ENCODE assay signal across 9 cellular contexts in the genomic region with DNA sequence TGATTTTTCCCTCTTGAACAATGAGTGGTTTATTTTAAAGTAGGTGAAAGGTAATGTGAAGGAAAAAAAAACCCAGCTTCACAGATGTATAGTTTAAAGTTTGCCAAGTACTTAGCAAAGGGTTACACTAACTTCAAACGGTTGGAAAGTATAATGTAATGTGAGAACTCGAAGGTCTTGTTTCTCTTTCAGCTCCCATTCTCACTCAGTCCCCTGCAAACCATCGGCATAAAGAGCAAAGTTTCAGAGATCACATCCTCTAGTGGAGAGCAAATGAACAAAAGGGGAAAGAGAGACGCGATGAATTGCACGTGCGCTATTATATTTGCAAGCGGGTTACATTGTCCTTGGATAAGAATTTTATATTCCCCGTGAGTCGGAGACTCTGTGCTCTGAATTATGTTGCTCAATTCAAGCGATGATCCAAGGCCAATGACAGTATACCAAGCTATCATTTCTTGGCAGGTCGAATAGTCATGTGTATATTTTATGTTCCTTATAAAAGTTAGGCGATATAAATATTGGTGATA. TPM values are rescaled to one million over a fixed set of nuclear protein-coding genes. Genes with fewer than 3 reads are reported as not detected.
A peak's percentile ranks its signal among the peaks of the same experiment; 100 is the strongest.
DNase-seq lines count a peak whose midpoint lies in the region; ATAC-seq, FAIRE-seq and TF ChIP-seq lines count a peak whose summit lies in the region.
"Had no signal": no experiment of that assay in that cellular context is flagged by ENCODE, and none has a peak within 500 bp of the region (broad histone marks: within the 10 kb centered on the region; RNA-seq: fewer than 3 reads in every experiment).

No MANE protein-coding gene starts in this region.

- no peaks in the 10 kb centered on the region for H3K9me3 ChIP-seq in Caco-2
- H3K9me3 ChIP-seq in astrocyte (ENCODE audit: insufficient read depth, low read depth, low read length) = no peaks in the 10 kb centered on the region
- H3K9me3 ChIP-seq: heart right ventricle had no signal

- H3K4me3 ChIP-seq in Caco-2 (ENCODE audit: low read depth, low read length) (no peak overlapping the region), astrocyte (ENCODE audit: insufficient read depth, low read depth, low read length) (peak overlapping the region; percentile 22)

- H3K4me3 Mint-ChIP-seq in Caco-2 (ENCODE audit: unreplicated experiment) = peak overlapping the region; percentile 56
- H3K4me3 Mint-ChIP-seq in astrocyte (ENCODE audit: unreplicated experiment) = no peak overlapping the region
- no peak overlapping the region for H3K4me3 Mint-ChIP-seq in memory B cell

- POLR2A ChIA-PET in Caco-2 (lab: Charles Lee) = interaction anchor here (1.4 kb wide), 1 partner anchor 11 kb away, joined by 6 read pairs; no protein-coding TSS in a partner anchor

- BruUV-seq in Caco-2 (replicated peaks; lab: Mats Ljungman, UMichigan) = no TSS peak

- no peaks in the 10 kb centered on the region for H3K27me3 ChIP-seq in Caco-2 (replicated peaks; ENCODE audit: control insufficient read depth, insufficient read depth, low read length)
- no peaks in the 10 kb centered on the region for H3K27me3 ChIP-seq in astrocyte (ENCODE audit: insufficient read depth, low read length)

- H3K4me1 Mint-ChIP-seq in Caco-2 (ENCODE audit: low read depth, unreplicated experiment) (peaks cover 29% of the 10 kb centered on the region), astrocyte (ENCODE audit: low read depth, unreplicated experiment) (peaks cover 12% of the 10 kb centered on the region), memory B cell (peaks cover 6% of the 10 kb centered on the region)

- intact Hi-C loops in Caco-2 (cut with micrococcal nuclease; ENCODE audit: unreplicated experiment) = no loop called here

- peak overlapping the region; percentile 59 for H2AFZ ChIP-seq in astrocyte (ENCODE audit: low read depth, low read length)

- H3K27ac ChIP-seq in astrocyte (ENCODE audit: low read depth, low read length) = no peak overlapping the region
- H3K27ac ChIP-seq: heart right ventricle had no signal

- CTCF ChIA-PET in Caco-2 (lab: Charles Lee) = interaction anchor here (0.6 to 1.6 kb wide), 4 partner anchors 11 to 101 kb away, joined by 3 to 14 read pairs (median 4); no protein-coding TSS in a partner anchor

- peak; percentile 18 to 32 for TF ChIP-seq CTCF in Caco-2 (IDR thresholded peaks at IDR 0.05; ENCODE audit: insufficient read depth in 1 of 2, low read depth in 1 of 2, low read length in 1 of 2, severe bottlenecking in 1 of 2, unreplicated experiment in 1 of 2)
- TF ChIP-seq CTCF in astrocyte (IDR thresholded peaks at IDR 0.05; ENCODE audit: insufficient read depth, low read depth, low read length) = peak; percentile 21

- H3K9me3 Mint-ChIP-seq in Caco-2 (ENCODE audit: unreplicated experiment) (no peaks in the 10 kb centered on the region), astrocyte (ENCODE audit: unreplicated experiment) (no peaks in the 10 kb centered on the region), memory B cell (no peaks in the 10 kb centered on the region)

- no peaks in the 10 kb centered on the region for H3K79me2 ChIP-seq in astrocyte (ENCODE audit: insufficient read depth, low read length)

- no peaks in the 10 kb centered on the region for H3K36me3 ChIP-seq in Caco-2 (ENCODE audit: control insufficient read depth, insufficient read depth, low read length)
- H3K36me3 ChIP-seq in astrocyte (ENCODE audit: insufficient read depth, low read length) = no peaks in the 10 kb centered on the region
- H3K36me3 ChIP-seq: heart right ventricle had no signal

- H3K4me1 ChIP-seq in Caco-2 = peaks cover 24% of the 10 kb centered on the region
- peaks cover 16% of the 10 kb centered on the region for H3K4me1 ChIP-seq in astrocyte (ENCODE audit: insufficient read depth, low read length)

- H3K36me3 Mint-ChIP-seq in Caco-2 (ENCODE audit: insufficient read depth, unreplicated experiment) (no peaks in the 10 kb centered on the region), astrocyte (ENCODE audit: low read depth, unreplicated experiment) (no peaks in the 10 kb centered on the region), memory B cell (peaks cover 2% of the 10 kb centered on the region)

- no peak for FAIRE-seq in astrocyte (lab: Jason Lieb, UNC)

- ATAC-seq in GM19397 (IDR thresholded peaks at IDR 0.05; ENCODE audit: unreplicated experiment) (peak; percentile 82), HG03342 (IDR thresholded peaks at IDR 0.05; ENCODE audit: unreplicated experiment) (peak; percentile 91), memory B cell (ENCODE audit: low read depth) (peak; percentile 39)

- DNase-seq in Caco-2 (peak in 1 of 2 experiments; percentile 43), astrocyte (ENCODE audit: low read depth) (peak; percentile 56), memory B cell (ENCODE audit: low spot score in 2 of 2) (no peak), NCI-H446 (lab: John Stamatoyannopoulos, UW) (no peak), cerebellar cortex (ENCODE audit: low spot score) (no peak), GF-D8 (lab: John Stamatoyannopoulos, UW) (no peak)
- DNase-seq: heart right ventricle had no signal

- H3K27ac Mint-ChIP-seq in Caco-2 (ENCODE audit: unreplicated experiment) (peak overlapping the region; percentile 13), astrocyte (ENCODE audit: unreplicated experiment) (no peak overlapping the region), memory B cell (no peak overlapping the region)

- peak overlapping the region; percentile 15 for H3K9ac ChIP-seq in astrocyte (ENCODE audit: low read length)

- peak overlapping the region; percentile 70 for H3K4me2 ChIP-seq in astrocyte (ENCODE audit: low read length)

- H3K27me3 Mint-ChIP-seq in Caco-2 (ENCODE audit: insufficient read depth, unreplicated experiment) (no peaks in the 10 kb centered on the region), astrocyte (ENCODE audit: low read depth, unreplicated experiment) (no peaks in the 10 kb centered on the region), memory B cell (peaks cover 13% of the 10 kb centered on the region)

- H4K20me1 ChIP-seq in astrocyte (ENCODE audit: insufficient read depth, low read length) = no peaks in the 10 kb centered on the region

RNA-seq across cellular contexts. Expression of a gene that starts 37.6 kb away (rescaled TPM):
- total RNA-seq in Caco-2 (2022) = 1.4 and 2.2 TPM in 2 replicates
- total RNA-seq in astrocyte = 2.2 and 2.6 TPM in 2 replicates

Comparison
In these comparisons a context has a peak if more than half of its experiments do, and no peak if none do; other contexts are left out.
1. ATAC-seq: peak in every context shown above with its lines; median percentile 91 in HG03342; 82 in GM19397; 39 in memory B cell.